Comparison of ENCODE assay signal across 13 cellular contexts in genomic region chr4:151888367-151888866, GRCh38.
DNase-seq lines count a peak whose midpoint lies in the region; ATAC-seq lines count a peak whose summit lies in the region.
"Had no signal": no experiment of that assay in that cellular context is flagged by ENCODE, and none has a peak within 500 bp of the region (broad histone marks: within the 10 kb centered on the region; RNA-seq: fewer than 3 reads in every experiment).

No MANE protein-coding gene starts in this region.

- H3K27ac Mint-ChIP-seq in activated T-cell treated with anti-CD3 and anti-CD28 coated beads, Interleukin-2, amount 50 U/mL, for 24 hours = peak overlapping the region; percentile 42
- H3K27ac Mint-ChIP-seq in stimulated activated memory B cell treated with anti-CD40 and anti-IgM and Interleukin-4, amounts not matched to agents 10 μg/mL and 1 μg/mL and 100 μg/mL, for 72 hours = peak overlapping the region; percentile 54

- DNase-seq in activated T-cell treated with anti-CD3 and anti-CD28 coated beads, Interleukin-2, amount 50 U/mL, for 24 hours = no peak
- no peak for DNase-seq in activated T-cell treated with anti-CD3 and anti-CD28 coated beads for 4 hours
- no peak for DNase-seq in NCI-H146 (lab: John Stamatoyannopoulos, UW)
- no peak for DNase-seq in NCI-H2107 (lab: John Stamatoyannopoulos, UW)
- DNase-seq in AG20443 (ENCODE audit: low spot score) = no peak
- DNase-seq: activated effector memory CD4-positive, alpha-beta T cell treated with Interleukin-2 at 50 U/mL for 16 hours; gastrocnemius medialis; left ventricle myocardium superior; NCI-H1694 treated with DMSO at 0.1 percent for 48 hours had no signal

- H3K36me3 Mint-ChIP-seq in activated T-cell treated with anti-CD3 and anti-CD28 coated beads, Interleukin-2, amount 50 U/mL, for 24 hours (ENCODE audit: low read depth) = no peaks in the 10 kb centered on the region
- no peaks in the 10 kb centered on the region for H3K36me3 Mint-ChIP-seq in stimulated activated memory B cell treated with anti-CD40 and anti-IgM and Interleukin-4, amounts not matched to agents 10 μg/mL and 1 μg/mL and 100 μg/mL, for 72 hours

- ATAC-seq in GM21737 (IDR thresholded peaks at IDR 0.05; ENCODE audit: unreplicated experiment) (peak; percentile 42), HG03378 (IDR thresholded peaks at IDR 0.05; ENCODE audit: unreplicated experiment) (peak; percentile 72)
- ATAC-seq in stimulated activated memory B cell treated with anti-CD40 and anti-IgM and Interleukin-4, amounts not matched to agents 10 μg/mL and 1 μg/mL and 100 μg/mL, for 72 hours = peak; percentile 53
- ATAC-seq: A549, gastrocnemius medialis, left ventricle myocardium superior had no signal

- no peak overlapping the region for H3K4me3 Mint-ChIP-seq in activated T-cell treated with anti-CD3 and anti-CD28 coated beads, Interleukin-2, amount 50 U/mL, for 24 hours
- H3K4me3 Mint-ChIP-seq in stimulated activated memory B cell treated with anti-CD40 and anti-IgM and Interleukin-4, amounts not matched to agents 10 μg/mL and 1 μg/mL and 100 μg/mL, for 72 hours = no peak overlapping the region

- no peaks in the 10 kb centered on the region for H3K27me3 Mint-ChIP-seq in activated T-cell treated with anti-CD3 and anti-CD28 coated beads, Interleukin-2, amount 50 U/mL, for 24 hours
- no peaks in the 10 kb centered on the region for H3K27me3 Mint-ChIP-seq in stimulated activated memory B cell treated with anti-CD40 and anti-IgM and Interleukin-4, amounts not matched to agents 10 μg/mL and 1 μg/mL and 100 μg/mL, for 72 hours

- H3K9me3 Mint-ChIP-seq in activated T-cell treated with anti-CD3 and anti-CD28 coated beads, Interleukin-2, amount 50 U/mL, for 24 hours = no peaks in the 10 kb centered on the region
- H3K9me3 Mint-ChIP-seq in stimulated activated memory B cell treated with anti-CD40 and anti-IgM and Interleukin-4, amounts not matched to agents 10 μg/mL and 1 μg/mL and 100 μg/mL, for 72 hours = no peaks in the 10 kb centered on the region

- H3K4me1 Mint-ChIP-seq in activated T-cell treated with anti-CD3 and anti-CD28 coated beads, Interleukin-2, amount 50 U/mL, for 24 hours (ENCODE audit: low read depth) = peaks cover 13% of the 10 kb centered on the region
- H3K4me1 Mint-ChIP-seq in stimulated activated memory B cell treated with anti-CD40 and anti-IgM and Interleukin-4, amounts not matched to agents 10 μg/mL and 1 μg/mL and 100 μg/mL, for 72 hours = peaks cover 15% of the 10 kb centered on the region
